In the genomic region with DNA sequence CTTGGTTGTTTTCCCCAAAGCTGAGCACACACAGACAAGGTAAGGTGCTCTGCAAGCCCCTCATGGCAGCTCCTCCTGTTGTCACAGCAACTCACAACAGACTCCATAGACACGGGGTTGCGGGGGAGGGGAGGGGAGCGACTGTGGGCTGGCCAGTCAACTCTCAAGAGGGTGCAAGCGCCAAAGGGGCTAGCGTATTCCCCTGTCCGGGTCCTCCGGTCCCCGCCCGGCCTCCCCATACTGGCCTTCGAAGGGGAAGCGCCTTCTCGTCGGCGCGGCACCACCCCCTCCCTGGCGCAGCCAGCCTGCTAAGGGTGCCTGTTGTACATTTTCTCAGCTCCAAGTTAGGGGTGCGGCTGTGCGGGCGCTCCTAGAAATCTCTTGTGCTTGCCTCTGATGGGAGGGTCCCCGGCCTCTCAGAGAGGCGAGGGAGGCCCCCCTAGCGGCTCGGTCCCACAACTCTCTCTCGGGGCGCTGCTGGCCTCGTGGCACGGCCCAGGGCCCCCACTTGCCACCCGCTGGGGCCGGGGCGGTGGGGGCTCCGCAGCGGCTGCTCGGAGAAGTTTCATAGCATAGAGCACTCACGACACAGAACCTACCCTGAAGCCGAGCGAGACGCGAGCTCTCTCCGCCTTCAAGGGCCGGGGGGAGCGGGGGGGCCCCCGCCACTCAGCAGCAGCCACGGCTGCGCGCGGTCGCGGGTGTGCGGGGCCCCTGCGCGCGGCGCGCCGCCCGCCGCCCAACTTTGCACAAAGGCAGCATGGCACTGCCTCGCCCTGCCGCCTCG, we compare ENCODE assay signal across 8 cellular contexts. TPM values are rescaled to one million over a fixed set of nuclear protein-coding genes. Genes with fewer than 3 reads are reported as not detected.
DNase-seq lines count a peak whose midpoint lies in the region; ATAC-seq and TF ChIP-seq lines count a peak whose summit lies in the region.

No MANE protein-coding gene starts in this region.

- no peaks in the 10 kb centered on the region for H3F3A ChIP-seq in PC-3 (ENCODE audit: low read length, unreplicated experiment)

- ATAC-seq in GM18502 (IDR thresholded peaks at IDR 0.05; ENCODE audit: poor library complexity, unreplicated experiment), result peak; percentile 47
- ATAC-seq in HG03103 (IDR thresholded peaks at IDR 0.05; ENCODE audit: low read depth, unreplicated experiment), result peak; percentile 33
- peak; percentile 48 for ATAC-seq in PC-3
- ATAC-seq in GM18873 (IDR thresholded peaks at IDR 0.05; ENCODE audit: low FRiP score, unreplicated experiment), result no peak

- H3K4me1 ChIP-seq in PC-3 (ENCODE audit: insufficient read depth, low read length), result peaks cover 20% of the 10 kb centered on the region

- no peaks in the 10 kb centered on the region for H3K9me3 ChIP-seq in PC-3 (ENCODE audit: low read length)

- CTCF ChIA-PET in PC-3 (lab: Charles Lee), result interaction anchor here (0.6 to 1.6 kb wide), 3 partner anchors 11 to 60 kb away, joined by 4 to 8 read pairs (median 5); no protein-coding TSS in a partner anchor

- in situ Hi-C loops in astrocyte of the spinal cord (cut with HindIII; ENCODE audit: low sequenced_read_pairs), result no loop called here

- peak overlapping the region; percentile 79 for H3K4me3 ChIP-seq in PC-3 (ENCODE audit: low read length)
- peak overlapping the region; percentile 77 for H3K4me3 ChIP-seq in astrocyte of the spinal cord (ENCODE audit: low read depth, low read length)

- peak overlapping the region; percentile 88 for H3K4me2 ChIP-seq in PC-3 (ENCODE audit: low read length)

- no peaks in the 10 kb centered on the region for H4K20me1 ChIP-seq in PC-3 (ENCODE audit: low read length)

- peak overlapping the region; percentile 60 for H3K27ac ChIP-seq in PC-3 (ENCODE audit: low read length)

- no peaks in the 10 kb centered on the region for H3K79me2 ChIP-seq in PC-3 (ENCODE audit: low read length)

- H3K9ac ChIP-seq in PC-3 (ENCODE audit: low read length), result peak overlapping the region; percentile 80

- intact Hi-C loops in PC-3 (cut with micrococcal nuclease), result loop anchor here (2.0 kb wide), 1 partner anchor 51 kb away; no protein-coding TSS in a partner anchor
- intact Hi-C loops in posterior vena cava (cut with DNase I), result no loop called here

- peak overlapping the region; percentile 95 for H2AFZ ChIP-seq in PC-3 (ENCODE audit: low read length)

- TF ChIP-seq CTCF in PC-3 (conservative IDR thresholded peaks at IDR 0.05; ENCODE audit: low read depth, low read length) (no peak), astrocyte of the spinal cord (IDR thresholded peaks at IDR 0.05; ENCODE audit: low read depth, low read length) (peak; percentile 1)

- no peaks in the 10 kb centered on the region for H3K27me3 ChIP-seq in PC-3 (ENCODE audit: low read length)

- no peaks in the 10 kb centered on the region for H3K36me3 ChIP-seq in PC-3 (ENCODE audit: low read depth, low read length)

- no TSS peak for BruUV-seq in PC-3 (replicated peaks; lab: Mats Ljungman, UMichigan)

- POLR2A ChIA-PET in PC-3 (lab: Charles Lee; ENCODE audit: unreplicated experiment), result interaction anchor here (0.5 to 1.1 kb wide), 5 partner anchors 21 to 465 kb away, joined by 3 to 13 read pairs (median 4); no protein-coding TSS in a partner anchor

- DNase-seq in AG08395 (ENCODE audit: low spot score) (peak; percentile 64), PC-3 (peak; percentile 60), astrocyte of the spinal cord (ENCODE audit: low read depth, low spot score) (peak; percentile 75), hippocampal formation (lab: John Stamatoyannopoulos, UW) (peak; percentile 75 to 79), posterior vena cava (ENCODE audit: low spot score) (peak; percentile 93)

- no peaks in the 10 kb centered on the region for H3K9me2 ChIP-seq in PC-3 (replicated peaks; ENCODE audit: low read length)

RNA-seq across cellular contexts. Expression of gene RHOBTB1, which starts 0.4 kb away (rescaled TPM):
- total RNA-seq in PC-3 (2014; rRNA removed), result 6.7 and 7.0 TPM in 2 replicates
- total RNA-seq in posterior vena cava, result 10 to 100 TPM; 14.3 to 15.4 TPM
